In genomic region chr3:179330438-179330837, GRCh38 we compare ENCODE assay signal across 24 cellular contexts. TPM values are rescaled to one million over a fixed set of nuclear protein-coding genes. Genes with fewer than 3 reads are reported as not detected.
DNase-seq lines count a peak whose midpoint lies in the region; ATAC-seq and FAIRE-seq lines count a peak whose summit lies in the region.
"Had no signal": no experiment of that assay in that cellular context is flagged by ENCODE, and none has a peak within 500 bp of the region (broad histone marks: within the 10 kb centered on the region; RNA-seq: fewer than 3 reads in every experiment).

No MANE protein-coding gene starts in this region.

- no peak overlapping the region for H3K27ac ChIP-seq in GM23248
- H3K27ac ChIP-seq: BLaER1 treated with 17β-estradiol and CSF1 and Interleukin-3, amounts not matched to agents 10 nM and 100 nM had no signal

- no peak for ATAC-seq in HG02571 (IDR thresholded peaks at IDR 0.05; ENCODE audit: unreplicated experiment)
- ATAC-seq in left lobe of liver, result no peak
- ATAC-seq: CD8-positive, alpha-beta T cell had no signal

- FAIRE-seq in RCC 7860 (lab: Jason Lieb, UNC), result no peak
- FAIRE-seq: GM12892 had no signal

- H3K4me2 ChIP-seq in GM23248 (ENCODE audit: unreplicated experiment), result no peak overlapping the region
- H3K4me2 ChIP-seq: BLaER1 treated with 17β-estradiol and CSF1 and Interleukin-3, amounts not matched to agents 10 nM and 100 nM; SK-N-SH had no signal

- H2AFZ ChIP-seq in GM23248, result no peak overlapping the region

- H3K27me3 Mint-ChIP-seq in activated naive CD8-positive, alpha-beta T cell treated with anti-CD3 and anti-CD28 coated beads for 36 hours, result no peaks in the 10 kb centered on the region

- H3K79me2 ChIP-seq in GM23248 (ENCODE audit: insufficient read depth), result peaks cover 94% of the 10 kb centered on the region

- no peak overlapping the region for H3K4me3 Mint-ChIP-seq in activated naive CD8-positive, alpha-beta T cell treated with anti-CD3 and anti-CD28 coated beads for 36 hours
- H3K4me3 Mint-ChIP-seq: CD8-positive, alpha-beta T cell; H9 had no signal

- H3K4me1 ChIP-seq in GM23248 (ENCODE audit: insufficient read depth), result no peaks in the 10 kb centered on the region

- H3F3A ChIP-seq in GM23248 (ENCODE audit: insufficient read depth), result no peaks in the 10 kb centered on the region

- in situ Hi-C loops in GM23248 (cut with MboI), result no loop called here

- H3K9me3 ChIP-seq in GM23248 (ENCODE audit: low read depth), result no peaks in the 10 kb centered on the region
- H3K9me3 ChIP-seq: BLaER1 treated with 17β-estradiol and CSF1 and Interleukin-3, amounts not matched to agents 10 nM and 100 nM; SK-N-SH had no signal

- H4K20me1 ChIP-seq in GM23248 (ENCODE audit: insufficient read depth), result no peaks in the 10 kb centered on the region

- 93 to 97% methylated on average over 1 of the region's 1 CpG for WGBS in GM23248 (ENCODE audit: low coverage in 1 of 2, low lambda C conversion rate in 2 of 2, missing lambda C conversion rate in 2 of 2), 2 experiments

- no peak overlapping the region for H3K9ac ChIP-seq in GM23248
- H3K9ac ChIP-seq: BLaER1 treated with 17β-estradiol and CSF1 and Interleukin-3, amounts not matched to agents 10 nM and 100 nM; SK-N-SH had no signal

- peak overlapping the region; percentile 38 for H3K27ac Mint-ChIP-seq in activated naive CD8-positive, alpha-beta T cell treated with anti-CD3 and anti-CD28 coated beads for 36 hours
- H3K27ac Mint-ChIP-seq: CD8-positive, alpha-beta T cell; H9 had no signal

- H3K4me3 ChIP-seq in GM23248, result no peak overlapping the region
- H3K4me3 ChIP-seq: BLaER1 treated with 17β-estradiol and CSF1 and Interleukin-3, amounts not matched to agents 10 nM and 100 nM had no signal

- no peaks in the 10 kb centered on the region for H3K27me3 ChIP-seq in GM23248 (replicated peaks; ENCODE audit: insufficient read depth)
- H3K27me3 ChIP-seq: BLaER1 treated with 17β-estradiol and CSF1 and Interleukin-3, amounts not matched to agents 10 nM and 100 nM had no signal

- H3K36me3 ChIP-seq in GM23248 (ENCODE audit: low read depth), result peaks cover 77% of the 10 kb centered on the region

- peaks cover 29% of the 10 kb centered on the region for H3K36me3 Mint-ChIP-seq in activated naive CD8-positive, alpha-beta T cell treated with anti-CD3 and anti-CD28 coated beads for 36 hours

- H3K9me2 ChIP-seq in GM23248 (ENCODE audit: insufficient read depth), result no peaks in the 10 kb centered on the region
- H3K9me2 ChIP-seq: SK-N-SH had no signal

- DNase-seq in EH (ENCODE audit: low read depth) (peak; percentile 23), GM23248 (peak; percentile 16), islet precursor cell (peak; percentile 15), RCC 7860 (ENCODE audit: low spot score) (no peak), NCI-H345 (lab: John Stamatoyannopoulos, UW) (no peak), left lobe of liver (ENCODE audit: low spot score) (no peak)
- DNase-seq in activated naive CD8-positive, alpha-beta T cell treated with anti-CD3 and anti-CD28 coated beads for 36 hours, result no peak
- DNase-seq: Calu3; CD8-positive, alpha-beta T cell; H9; KG1; MV-4-11; NCI-H1417; NCI-H187; NCI-H2107; NCI-H510A treated with DMSO at 0.1 percent for 48 hours; NCI-H774; OCI-M1; RPMI8226; SHP77 treated with DMSO at 0.1 percent for 48 hours; SK-N-SH had no signal

- peaks cover 24% of the 10 kb centered on the region for H3K4me1 Mint-ChIP-seq in activated naive CD8-positive, alpha-beta T cell treated with anti-CD3 and anti-CD28 coated beads for 36 hours
- H3K4me1 Mint-ChIP-seq: H9 had no signal

- H3K9me3 Mint-ChIP-seq in activated naive CD8-positive, alpha-beta T cell treated with anti-CD3 and anti-CD28 coated beads for 36 hours, result no peaks in the 10 kb centered on the region
- H3K9me3 Mint-ChIP-seq: CD8-positive, alpha-beta T cell; H9 had no signal

RNA-seq across cellular contexts. Expression of gene ZNF639, which starts 7.6 kb away (rescaled TPM):
- 68.0 and 76.9 TPM in 2 replicates for total RNA-seq in GM23248 (2014; rRNA removed; shearing (Covaris generic))
- polyA plus RNA-seq in GM23248 (2016; fragmentation: Nextera tagmentation; extraction: Ambion mirVana), result 26.8 and 27.9 TPM in 2 replicates
- total RNA-seq in activated naive CD8-positive, alpha-beta T cell treated with anti-CD3 and anti-CD28 coated beads for 36 hours, result 10 to 100 TPM; 59.5 to 62.1 TPM
- 9.7 TPM for total RNA-seq in left lobe of liver

RNA-seq across cellular contexts. Expression of gene MFN1, which starts 17.1 kb away (rescaled TPM):
- total RNA-seq in GM23248 (2014; rRNA removed; shearing (Covaris generic)), result 44.7 and 54.9 TPM in 2 replicates
- 19.1 and 22.2 TPM in 2 replicates for polyA plus RNA-seq in GM23248 (2016; fragmentation: Nextera tagmentation; extraction: Ambion mirVana)
- total RNA-seq in activated naive CD8-positive, alpha-beta T cell treated with anti-CD3 and anti-CD28 coated beads for 36 hours, result 10 to 100 TPM; 29.5 to 32.0 TPM
- 17.9 TPM for total RNA-seq in left lobe of liver

Comparison
In these comparisons a context has a peak if more than half of its experiments do, and no peak if none do; other contexts are left out.
1. DNase-seq: peak in EH (single experiment), GM23248 (single experiment) and islet precursor cell (single experiment); none in activated naive CD8-positive, alpha-beta T cell treated with anti-CD3 and anti-CD28 coated beads for 36 hours (single experiment), RCC 7860 (single experiment), NCI-H345 (single experiment) and left lobe of liver (single experiment).